12 cellular contexts compared by ENCODE assay signal in the genomic region with DNA sequence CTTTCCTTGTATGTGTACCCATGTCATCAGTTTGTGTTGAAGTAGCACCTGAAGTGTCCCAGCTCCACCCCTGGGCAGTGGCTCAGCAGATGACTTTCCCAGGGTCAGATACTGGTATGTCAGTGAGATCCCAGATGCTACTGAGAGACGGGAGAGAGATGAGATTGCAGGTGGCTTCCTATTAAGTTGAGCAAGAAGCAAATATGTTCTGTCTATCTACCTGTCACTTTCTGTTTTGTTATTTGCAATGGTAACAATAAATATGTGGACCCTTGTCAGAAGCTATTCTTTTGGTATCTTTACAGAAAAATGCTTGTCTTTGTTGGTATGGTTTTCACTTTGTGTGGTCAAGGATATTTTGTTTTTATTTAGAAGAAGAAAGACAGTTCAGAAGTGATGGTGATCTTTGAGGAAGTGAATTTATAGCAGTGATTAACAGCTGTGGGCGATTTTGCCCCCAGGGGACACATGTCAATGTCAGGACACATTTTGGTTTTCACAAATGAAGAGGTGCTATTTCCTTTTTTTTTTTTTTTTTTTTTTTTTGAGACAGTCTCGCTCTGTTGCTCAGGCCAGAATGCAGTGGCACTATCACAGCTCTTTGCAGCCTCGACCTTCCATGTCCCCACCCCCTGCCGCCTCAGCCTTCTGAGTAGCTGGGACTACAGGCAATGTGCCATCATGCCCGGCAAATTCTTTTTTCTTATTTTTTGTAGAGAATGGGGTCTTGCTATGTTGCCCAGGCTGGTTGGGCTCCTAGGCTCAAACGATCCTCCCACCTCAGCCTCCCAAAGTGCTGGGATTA. TPM values are rescaled to one million over a fixed set of nuclear protein-coding genes. Genes with fewer than 3 reads are reported as not detected.
DNase-seq lines count a peak whose midpoint lies in the region; ATAC-seq, FAIRE-seq and TF ChIP-seq lines count a peak whose summit lies in the region.
"Had no signal": no experiment of that assay in that cellular context is flagged by ENCODE, and none has a peak within 500 bp of the region (broad histone marks: within the 10 kb centered on the region; RNA-seq: fewer than 3 reads in every experiment).

No MANE protein-coding gene starts in this region.

- H3K4me3 Mint-ChIP-seq in naive thymus-derived CD4-positive, alpha-beta T cell, result no peak overlapping the region
- H3K4me3 Mint-ChIP-seq in MCF 10A (ENCODE audit: unreplicated experiment), result no peak overlapping the region

- peaks cover 0 to 4% (median 0%) of the 10 kb centered on the region in 5 donors for H3K27me3 Mint-ChIP-seq in naive thymus-derived CD4-positive, alpha-beta T cell
- H3K27me3 Mint-ChIP-seq in MCF 10A (ENCODE audit: insufficient read depth, unreplicated experiment), result no peaks in the 10 kb centered on the region

- POLR2A ChIA-PET in naive thymus-derived CD4-positive, alpha-beta T cell (lab: Charles Lee), result no interaction called here
- POLR2A ChIA-PET in MCF 10A (lab: Yijun Ruan, JAX), result no interaction called here

- no peak overlapping the region for H3K4me3 ChIP-seq in naive thymus-derived CD4-positive, alpha-beta T cell (ENCODE audit: low read length)

- CTCF ChIA-PET in naive thymus-derived CD4-positive, alpha-beta T cell (lab: Charles Lee), result interaction anchor here (0.7 kb wide), 1 partner anchor 69 kb away, joined by 3 read pairs; no protein-coding TSS in a partner anchor
- CTCF ChIA-PET in MCF 10A (lab: Yijun Ruan, JAX), result no interaction called here

- BruUV-seq in MCF 10A (replicated peaks; lab: Mats Ljungman, UMichigan), result no TSS peak

- intact Hi-C loops in naive thymus-derived CD4-positive, alpha-beta T cell (cut with micrococcal nuclease), result no loop called here
- intact Hi-C loops in MCF 10A (cut with micrococcal nuclease), result no loop called here

- H3K9me3 Mint-ChIP-seq in naive thymus-derived CD4-positive, alpha-beta T cell, result peaks cover 0 to 7% (median 0%) of the 10 kb centered on the region in 11 donors
- H3K9me3 Mint-ChIP-seq in MCF 10A (ENCODE audit: unreplicated experiment), result no peaks in the 10 kb centered on the region

- no peak for FAIRE-seq in RCC 7860 (lab: Jason Lieb, UNC)
- FAIRE-seq: islet of Langerhans had no signal

- H3K4me1 ChIP-seq in naive thymus-derived CD4-positive, alpha-beta T cell (ENCODE audit: control insufficient read depth in 2 of 2, insufficient read depth in 2 of 2, low read length in 2 of 2), result peaks cover 7% of the 10 kb centered on the region in 2 donors

- H3K36me3 Mint-ChIP-seq in naive thymus-derived CD4-positive, alpha-beta T cell, result peaks cover 14 to 64% (median 45%) of the 10 kb centered on the region in 5 donors
- H3K36me3 Mint-ChIP-seq in MCF 10A (ENCODE audit: insufficient read depth, unreplicated experiment), result peaks cover 16% of the 10 kb centered on the region

- H3K4me1 Mint-ChIP-seq in naive thymus-derived CD4-positive, alpha-beta T cell, result peaks cover 32 to 64% (median 53%) of the 10 kb centered on the region in 7 donors
- H3K4me1 Mint-ChIP-seq in MCF 10A (ENCODE audit: insufficient read depth, unreplicated experiment), result peaks cover 10% of the 10 kb centered on the region

- TF ChIP-seq CTCF in MCF 10A (IDR thresholded peaks at IDR 0.05; ENCODE audit: unreplicated experiment), result no peak

- H3K27ac Mint-ChIP-seq in naive thymus-derived CD4-positive, alpha-beta T cell, result no peak overlapping the region
- no peak overlapping the region for H3K27ac Mint-ChIP-seq in MCF 10A (ENCODE audit: low read depth, unreplicated experiment)

- no peaks in the 10 kb centered on the region for H3K27me3 ChIP-seq in naive thymus-derived CD4-positive, alpha-beta T cell (ENCODE audit: control insufficient read depth in 2 of 2, insufficient read depth in 2 of 2, low read length in 2 of 2)

- peaks cover 0 to 14% (median 4%) of the 10 kb centered on the region in 3 experiments for H3K36me3 ChIP-seq in naive thymus-derived CD4-positive, alpha-beta T cell (ENCODE audit: control insufficient read depth in 2 of 3, insufficient read depth in 3 of 3, low read length in 3 of 3)

- no peaks in the 10 kb centered on the region for H3K9me3 ChIP-seq in naive thymus-derived CD4-positive, alpha-beta T cell (ENCODE audit: control insufficient read depth in 2 of 3, low read length in 3 of 3)

- no peak overlapping the region for H3K27ac ChIP-seq in naive thymus-derived CD4-positive, alpha-beta T cell (ENCODE audit: low read depth, low read length)

- DNase-seq in naive thymus-derived CD4-positive, alpha-beta T cell, result no peak
- DNase-seq in MCF 10A (ENCODE audit: unreplicated experiment) (no peak), HuH-7.5 (ENCODE audit: low spot score) (no peak), nucleus accumbens (lab: John Stamatoyannopoulos, UW) (no peak), RCC 7860 (ENCODE audit: low spot score) (no peak)
- DNase-seq: effector CD8-positive, alpha-beta T cell; MM.1S; stimulated activated naive CD4-positive, alpha-beta T cell treated with Interleukin-2 at 50 U/mL for 16 hours had no signal

- ATAC-seq in GM18909 (IDR thresholded peaks at IDR 0.05; ENCODE audit: poor library complexity, unreplicated experiment) (peak; percentile 88), GM21786 (IDR thresholded peaks at IDR 0.05; ENCODE audit: unreplicated experiment) (peak; percentile 81), HG03442 (IDR thresholded peaks at IDR 0.05; ENCODE audit: unreplicated experiment) (peak; percentile 85)
- ATAC-seq in naive thymus-derived CD4-positive, alpha-beta T cell, result peak; percentile 56

RNA-seq across cellular contexts. Expression of gene MGAT5, which starts 21.4 kb away (rescaled TPM):
- 10 to 100 TPM; 35.5 to 48.0 (median 40.3) TPM for total RNA-seq in naive thymus-derived CD4-positive, alpha-beta T cell
- 1 to 10 TPM; 5.3 to 8.5 TPM for polyA plus RNA-seq in naive thymus-derived CD4-positive, alpha-beta T cell
- total RNA-seq in MCF 10A (2022), result 22.2 and 32.3 TPM in 2 replicates
